Comparison of ENCODE assay signal across 8 cellular contexts in genomic region chr6:33789550-33789895, GRCh38. TPM values are rescaled to one million over a fixed set of nuclear protein-coding genes. Genes with fewer than 3 reads are reported as not detected.
DNase-seq lines count a peak whose midpoint lies in the region; ATAC-seq and TF ChIP-seq lines count a peak whose summit lies in the region.

No MANE protein-coding gene starts in this region.

- peaks cover 3% of the 10 kb centered on the region for H3K36me3 Mint-ChIP-seq in T-helper 17 cell (ENCODE audit: low read depth)

- peaks cover 8 to 13% (median 11%) of the 10 kb centered on the region in 3 donors for H3K27me3 ChIP-seq in gastrocnemius medialis

- H3K27me3 Mint-ChIP-seq in T-helper 17 cell, result peaks cover 7% of the 10 kb centered on the region

- H3K4me1 ChIP-seq in gastrocnemius medialis, result peaks cover 31 to 36% of the 10 kb centered on the region in 2 donors

- TF ChIP-seq CTCF in GM12864 (IDR thresholded peaks at IDR 0.05; ENCODE audit: low read depth, low read length, missing control alignments) (no peak), fibroblast of the aortic adventitia (IDR thresholded peaks at IDR 0.05; ENCODE audit: insufficient read depth, low read length) (no peak), gastrocnemius medialis (IDR thresholded peaks at IDR 0.05 in 4 of 5, conservative IDR thresholded peaks at IDR 0.05 in 1 of 5) (no peak)

- H3K36me3 ChIP-seq in gastrocnemius medialis, result peaks cover 0 to 10% of the 10 kb centered on the region in 2 donors

- TF ChIP-seq POLR2A in gastrocnemius medialis (IDR thresholded peaks at IDR 0.05), result no peak

- peaks cover 38% of the 10 kb centered on the region for H3K4me1 Mint-ChIP-seq in T-helper 17 cell

- intact Hi-C loops in gastrocnemius medialis (cut with DNase I; ENCODE audit: low total_unique reads), result loop anchor here (2.0 to 5.0 kb wide), 3 partner anchors 19 to 202 kb away; no protein-coding TSS in a partner anchor

- H3K4me3 ChIP-seq in GM12864 (ENCODE audit: low read depth, low read length) (peak overlapping the region; percentile 22), fibroblast of the aortic adventitia (ENCODE audit: low read depth, low read length) (peak overlapping the region; percentile 53), gastrocnemius medialis (peak overlapping the region; percentile 27 to 90 (median 68))

- H3K27ac ChIP-seq in gastrocnemius medialis, result peak overlapping the region; percentile 94 to 97 (median 94)

- DNase-seq in GM12864 (ENCODE audit: low read depth) (no peak), T-helper 17 cell (no peak), fibroblast of the aortic adventitia (ENCODE audit: low read depth) (no peak), gastrocnemius medialis (no peak), islet precursor cell (no peak), NCI-H1048 (lab: John Stamatoyannopoulos, UW) (no peak), left lobe of liver (ENCODE audit: low spot score) (no peak)

- in situ Hi-C loops in gastrocnemius medialis (cut with MboI; ENCODE audit: low sequenced_read_pairs in 4 of 4), result no loop called here

- H3K27ac Mint-ChIP-seq in T-helper 17 cell, result peak overlapping the region; percentile 85

- peak overlapping the region; percentile 74 for H3K4me3 Mint-ChIP-seq in T-helper 17 cell

- H3K9me3 ChIP-seq in T-helper 17 cell (ENCODE audit: control insufficient read depth, low read length, poor library complexity, severe bottlenecking) (no peaks in the 10 kb centered on the region), gastrocnemius medialis (no peaks in the 10 kb centered on the region)

- ATAC-seq in T-helper 17 cell (no peak), gastrocnemius medialis (no peak), HG02938 (IDR thresholded peaks at IDR 0.05; ENCODE audit: unreplicated experiment) (no peak), left lobe of liver (no peak)

RNA-seq across cellular contexts. Expression of gene LEMD2, which starts 0.6 kb away (rescaled TPM):
- total RNA-seq in T-helper 17 cell (100 to 1,000 TPM; 101 to 120 TPM), fibroblast of the aortic adventitia (ENCODE audit: low replicate concordance) (31.2 and 75.3 TPM in 2 replicates), gastrocnemius medialis (10 to 100 TPM; 34.1 to 39.1 (median 38.1) TPM), left lobe of liver (20.2 TPM)

RNA-seq across cellular contexts. Expression of gene MLN, which starts 14.3 kb away (rescaled TPM):
- total RNA-seq in T-helper 17 cell, result not detected
- total RNA-seq in fibroblast of the aortic adventitia (ENCODE audit: low replicate concordance), result not detected in 2 replicates
- not detected for total RNA-seq in gastrocnemius medialis
- not detected for total RNA-seq in left lobe of liver

RNA-seq across cellular contexts. Expression of gene IP6K3, which starts 42.8 kb away (rescaled TPM):
- not detected for total RNA-seq in T-helper 17 cell
- total RNA-seq in fibroblast of the aortic adventitia (ENCODE audit: low replicate concordance), result not detected in 2 replicates
- 100 to 1,000 TPM; 287 to 570 (median 348) TPM for total RNA-seq in gastrocnemius medialis
- 4.1 TPM for total RNA-seq in left lobe of liver

Comparison
In these comparisons a context has a peak if more than half of its experiments do, and no peak if none do; other contexts are left out.
1. RNA of gene IP6K3, which starts 42.8 kb away (total RNA-seq): 287 to 570 TPM in gastrocnemius medialis; 4.1 TPM in left lobe of liver (single experiment), not detected in T-helper 17 cell and not detected in fibroblast of the aortic adventitia; every median in the first group is over 10 times any median in the second.
2. Peak in every context shown above with its lines, with median percentiles within 50 percentile points of each other: H3K4me3 ChIP-seq.